9 cellular contexts compared by ENCODE assay signal in the genomic region with DNA sequence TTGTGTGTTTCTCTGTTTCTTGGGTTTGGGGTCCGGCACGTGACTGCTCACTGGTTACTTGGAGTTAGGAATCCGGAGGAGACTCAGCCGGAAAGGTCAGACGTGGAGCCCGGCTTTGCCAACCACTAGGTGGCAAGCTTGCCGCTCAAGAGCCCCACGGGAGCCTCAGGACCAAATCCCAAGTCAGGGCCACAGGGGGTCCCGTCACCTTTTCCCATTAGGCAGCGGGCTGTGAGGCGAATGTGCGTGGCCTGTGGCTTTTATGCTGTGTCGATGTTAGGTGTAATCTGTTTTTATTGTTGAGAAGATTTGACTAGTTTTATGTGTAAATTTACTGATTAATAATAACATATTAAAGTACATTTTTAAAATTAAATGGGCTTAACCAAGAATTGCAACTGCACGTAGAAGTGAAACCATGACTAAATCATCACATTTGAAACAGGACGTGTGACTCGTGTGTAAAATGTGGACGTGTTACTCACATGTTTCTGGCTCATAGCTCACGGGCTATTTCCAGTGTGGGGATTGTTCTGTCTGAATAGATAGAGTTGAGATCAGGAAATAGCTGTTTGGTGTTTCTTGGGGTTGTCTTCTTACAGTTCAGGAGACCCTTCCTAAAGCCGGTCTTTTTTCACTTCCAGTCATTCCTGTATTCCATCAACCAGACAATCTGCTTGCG. TPM values are rescaled to one million over a fixed set of nuclear protein-coding genes. Genes with fewer than 3 reads are reported as not detected.
DNase-seq lines count a peak whose midpoint lies in the region; ATAC-seq and TF ChIP-seq lines count a peak whose summit lies in the region.
"Not testable (repeated sequence)": the region's sequence is repeated elsewhere in the genome, so short reads cannot be mapped to it uniquely, and the experiment has no call there.
"Had no signal": no experiment of that assay in that cellular context is flagged by ENCODE, and none has a peak within 500 bp of the region (broad histone marks: within the 10 kb centered on the region; RNA-seq: fewer than 3 reads in every experiment).

No MANE protein-coding gene starts in this region.

- POLR2A ChIA-PET in PC-9 (lab: Charles Lee; ENCODE audit: unreplicated experiment): not testable (repeated sequence)

- not testable (repeated sequence) for H3K4me3 ChIP-seq in PC-9; choroid plexus epithelial cell (ENCODE audit: low read depth, low read length); heart left ventricle

- H3K4me2 ChIP-seq in PC-9: not testable (repeated sequence)

- H3K36me3 Mint-ChIP-seq in activated T-helper 1 cell treated with anti-CD3 and anti-CD28 coated beads, Interleukin-12 subunit alpha, Interleukin-12 subunit beta, Interleukin-2, Interleukin-4 antibody, amounts not matched to agents 30 ng/mL and 10 ng/mL and 1 ng/mL, durations not matched to agents 14 hours and 24 hours and 36 hours (ENCODE audit: low read depth): peaks cover 57% of the 10 kb centered on the region
- not testable (repeated sequence) for H3K36me3 Mint-ChIP-seq in naive B cell

- peaks cover 70% of the 10 kb centered on the region for H3K4me1 Mint-ChIP-seq in activated T-helper 1 cell treated with anti-CD3 and anti-CD28 coated beads, Interleukin-12 subunit alpha, Interleukin-12 subunit beta, Interleukin-2, Interleukin-4 antibody, amounts not matched to agents 30 ng/mL and 10 ng/mL and 1 ng/mL, durations not matched to agents 14 hours and 24 hours and 36 hours (ENCODE audit: low read depth)
- H3K4me1 Mint-ChIP-seq in naive B cell: peaks cover 9 to 11% (median 9%) of the 10 kb centered on the region in 3 donors

- not testable (repeated sequence) for H3K79me2 ChIP-seq in PC-9 (ENCODE audit: low read depth)

- H3K27me3 Mint-ChIP-seq in activated T-helper 1 cell treated with anti-CD3 and anti-CD28 coated beads, Interleukin-12 subunit alpha, Interleukin-12 subunit beta, Interleukin-2, Interleukin-4 antibody, amounts not matched to agents 30 ng/mL and 10 ng/mL and 1 ng/mL, durations not matched to agents 14 hours and 24 hours and 36 hours (ENCODE audit: insufficient read depth); naive B cell: not testable (repeated sequence)

- WGBS in heart left ventricle, 4 donors: 40 to 50% (median 45%) methylated on average over 15 to 20 of the region's 20 CpGs

- H3K27ac Mint-ChIP-seq in activated T-helper 1 cell treated with anti-CD3 and anti-CD28 coated beads, Interleukin-12 subunit alpha, Interleukin-12 subunit beta, Interleukin-2, Interleukin-4 antibody, amounts not matched to agents 30 ng/mL and 10 ng/mL and 1 ng/mL, durations not matched to agents 14 hours and 24 hours and 36 hours: peak overlapping the region; percentile 73
- peak overlapping the region in 4 of 6 donors; percentile 48 to 88 (median 68) for H3K27ac Mint-ChIP-seq in naive B cell

- CTCF ChIA-PET in PC-9 (lab: Charles Lee): not testable (repeated sequence)

- H3K4me1 ChIP-seq in PC-9 (replicated peaks; ENCODE audit: insufficient read depth): not testable (repeated sequence)
- peaks cover 0 to 25% (median 0%) of the 10 kb centered on the region in 12 donors for H3K4me1 ChIP-seq in heart left ventricle

- not testable (repeated sequence) for H2AFZ ChIP-seq in PC-9

- not testable (repeated sequence) for H3K9me2 ChIP-seq in PC-9 (ENCODE audit: insufficient read depth)

- intact Hi-C loops in PC-9 (cut with micrococcal nuclease; ENCODE audit: unreplicated experiment): loop anchor here (5.0 kb wide), 1 partner anchor 459 kb away; no protein-coding TSS in a partner anchor
- intact Hi-C loops in activated T-helper 1 cell treated with anti-CD3 and anti-CD28 coated beads, Interleukin-12 subunit alpha, Interleukin-12 subunit beta, Interleukin-2, Interleukin-4 antibody, amounts not matched to agents 30 ng/mL and 10 ng/mL and 1 ng/mL, durations not matched to agents 14 hours and 24 hours and 36 hours (cut with micrococcal nuclease): loop anchor here (1.0 kb wide), 1 partner anchor 108 kb away; no protein-coding TSS in a partner anchor
- intact Hi-C loops in heart left ventricle (cut with DNase I): loop anchor here in 4 of 10 donors (5.0 to 10.0 kb wide), 2 partner anchors 451 to 454 kb away; no protein-coding TSS in a partner anchor

- TF ChIP-seq CTCF in GM13977 (IDR thresholded peaks at IDR 0.05; ENCODE audit: extremely low read depth, insufficient read depth, missing control alignments) (peak; percentile 23), PC-9 (conservative IDR thresholded peaks at IDR 0.05) (peak; percentile 69), choroid plexus epithelial cell (conservative IDR thresholded peaks at IDR 0.05; ENCODE audit: low read depth, low read length) (peak; percentile 51), heart left ventricle (IDR thresholded peaks at IDR 0.05) (peak in 11 of 12 donors; percentile 23 to 55 (median 46))

- not testable (repeated sequence) for H4K20me1 ChIP-seq in PC-9 (ENCODE audit: insufficient read depth)

- not testable (repeated sequence) for H3F3A ChIP-seq in PC-9 (ENCODE audit: insufficient read depth, low read depth)

- not testable (repeated sequence) for H3K4me3 Mint-ChIP-seq in activated T-helper 1 cell treated with anti-CD3 and anti-CD28 coated beads, Interleukin-12 subunit alpha, Interleukin-12 subunit beta, Interleukin-2, Interleukin-4 antibody, amounts not matched to agents 30 ng/mL and 10 ng/mL and 1 ng/mL, durations not matched to agents 14 hours and 24 hours and 36 hours
- peak overlapping the region in 1 of 8 donors; percentile 5 for H3K4me3 Mint-ChIP-seq in naive B cell

- TF ChIP-seq POLR2A in heart left ventricle (IDR thresholded peaks at IDR 0.05): not testable (repeated sequence)

- DNase-seq in AG20443 (ENCODE audit: low spot score) (peak; percentile 32), PC-9 (peak in 1 of 2 experiments; percentile 7), choroid plexus epithelial cell (ENCODE audit: low read depth) (peak; percentile 42), naive B cell (peak; percentile 14)
- not testable (repeated sequence) for DNase-seq in GM13977 (ENCODE audit: low spot score); activated T-helper 1 cell treated with anti-CD3 and anti-CD28 coated beads, Interleukin-12 subunit alpha, Interleukin-12 subunit beta, Interleukin-2, Interleukin-4 antibody, amounts not matched to agents 30 ng/mL and 10 ng/mL and 1 ng/mL, durations not matched to agents 14 hours and 24 hours and 36 hours (ENCODE audit: low spot score); heart left ventricle
- peak; percentile 19 to 36 for DNase-seq in stimulated activated CD4-positive, alpha-beta T cell treated with anti-CD3 and anti-CD28 coated beads, Interleukin-2, amount 100 ng/mL, for 48 hours

- not testable (repeated sequence) for H3K9me3 ChIP-seq in PC-9 (ENCODE audit: insufficient read depth, low read depth); heart left ventricle

- not testable (repeated sequence) for H3K27me3 ChIP-seq in PC-9 (ENCODE audit: insufficient read depth, low read depth); heart left ventricle

- in situ Hi-C loops in GM13977 (cut with MboI; ENCODE audit: low pct_unique_long_range_greater_than_20kb, low sequenced_read_pairs, unreplicated experiment): not testable (repeated sequence)

- ATAC-seq in heart left ventricle (peak; percentile 54 to 82 (median 76)), naive B cell (ENCODE audit: low read depth in 2 of 2) (peak; percentile 64 to 69)

- not testable (repeated sequence) for H3K27ac ChIP-seq in PC-9, heart left ventricle

- not testable (repeated sequence) for H3K36me3 ChIP-seq in PC-9 (ENCODE audit: low read depth)
- peaks cover 0 to 51% (median 29%) of the 10 kb centered on the region in 9 donors for H3K36me3 ChIP-seq in heart left ventricle

- not testable (repeated sequence) for BruUV-seq in PC-9 (replicated peaks; lab: Mats Ljungman, UMichigan)

- H3K9me3 Mint-ChIP-seq in activated T-helper 1 cell treated with anti-CD3 and anti-CD28 coated beads, Interleukin-12 subunit alpha, Interleukin-12 subunit beta, Interleukin-2, Interleukin-4 antibody, amounts not matched to agents 30 ng/mL and 10 ng/mL and 1 ng/mL, durations not matched to agents 14 hours and 24 hours and 36 hours; naive B cell: not testable (repeated sequence)

RNA-seq across cellular contexts. Expression of gene BANP, which starts 32.3 kb away (rescaled TPM):
- total RNA-seq in PC-9 (2021): 60.9 and 73.2 TPM in 2 replicates
- total RNA-seq in activated T-helper 1 cell treated with anti-CD3 and anti-CD28 coated beads, Interleukin-12 subunit alpha, Interleukin-12 subunit beta, Interleukin-2, Interleukin-4 antibody, amounts not matched to agents 30 ng/mL and 10 ng/mL and 1 ng/mL, durations not matched to agents 14 hours and 24 hours and 36 hours: 35.4 and 35.5 TPM in 2 replicates
- 10 to 100 TPM; 11.9 to 20.7 (median 14.3) TPM for total RNA-seq in heart left ventricle
- 1 to 10 TPM; 7.2 to 9.2 TPM for polyA plus RNA-seq in heart left ventricle
- 10 to 100 TPM; 24.3 to 40.1 (median 28.5) TPM for polyA plus RNA-seq in naive B cell (ENCODE audit: low read depth in 6 of 6)

RNA-seq across cellular contexts. Expression of gene CA5A, which starts 47.2 kb away (rescaled TPM):
- total RNA-seq in PC-9 (2021) (0.05 and 0.26 TPM in 2 replicates), heart left ventricle (under 1 TPM in 2 of 9 donors, not detected in 7; 0.25 to 0.44 TPM)
- 0.13 TPM in 1 of 2 replicates, not detected in the other for total RNA-seq in activated T-helper 1 cell treated with anti-CD3 and anti-CD28 coated beads, Interleukin-12 subunit alpha, Interleukin-12 subunit beta, Interleukin-2, Interleukin-4 antibody, amounts not matched to agents 30 ng/mL and 10 ng/mL and 1 ng/mL, durations not matched to agents 14 hours and 24 hours and 36 hours
- polyA plus RNA-seq in heart left ventricle (under 1 TPM in 1 of 2 donors, not detected in 1; 0.08 TPM), naive B cell (ENCODE audit: low read depth in 6 of 6) (not detected)
- total RNA-seq: SJSA1 had no signal
